In the genomic region with DNA sequence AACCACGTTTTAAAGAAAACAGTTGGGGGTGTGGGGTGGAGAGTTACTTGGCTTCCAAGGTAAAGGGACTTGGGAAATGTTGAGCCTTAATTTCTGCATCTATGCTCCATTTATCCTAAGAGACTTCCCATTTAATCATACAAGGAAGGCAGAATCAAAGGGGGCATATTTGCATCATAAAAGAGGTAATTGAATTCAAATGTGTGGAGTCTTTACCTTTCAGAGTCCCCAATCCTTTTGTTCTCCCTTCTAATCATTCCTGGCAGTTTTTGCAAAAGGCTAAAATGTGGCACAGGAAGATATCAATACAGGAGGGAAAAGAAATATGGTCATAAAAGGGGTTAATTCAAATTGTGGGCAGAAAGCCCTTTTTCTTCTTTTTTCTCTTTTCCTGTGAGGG, we compare ENCODE assay signal across 2 cellular contexts.
TF ChIP-seq lines count a peak whose summit lies in the region.

No MANE protein-coding gene starts in this region.

TF ChIP-seq in GM23338, 12 proteins besides CTCF, POLR2A, EP300 and RAD21:
- TF ChIP-seq NANOG (IDR thresholded peaks at IDR 0.05; ENCODE audit: borderline replicate concordance), result peak; percentile 88; the same call in 1 of the 2 replicates
- TF ChIP-seq, protein P1, sequence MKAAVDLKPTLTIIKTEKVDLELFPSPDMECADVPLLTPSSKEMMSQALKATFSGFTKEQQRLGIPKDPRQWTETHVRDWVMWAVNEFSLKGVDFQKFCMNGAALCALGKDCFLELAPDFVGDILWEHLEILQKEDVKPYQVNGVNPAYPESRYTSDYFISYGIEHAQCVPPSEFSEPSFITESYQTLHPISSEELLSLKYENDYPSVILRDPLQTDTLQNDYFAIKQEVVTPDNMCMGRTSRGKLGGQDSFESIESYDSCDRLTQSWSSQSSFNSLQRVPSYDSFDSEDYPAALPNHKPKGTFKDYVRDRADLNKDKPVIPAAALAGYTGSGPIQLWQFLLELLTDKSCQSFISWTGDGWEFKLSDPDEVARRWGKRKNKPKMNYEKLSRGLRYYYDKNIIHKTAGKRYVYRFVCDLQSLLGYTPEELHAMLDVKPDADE (IDR thresholded peaks at IDR 0.05), result no peak
- TF ChIP-seq STAT1 (IDR thresholded peaks at IDR 0.05; ENCODE audit: unreplicated experiment), result no peak
- TF ChIP-seq POLR2AphosphoS5 (IDR thresholded peaks at IDR 0.05; ENCODE audit: low read depth), result no peak

TF ChIP-seq in H1, 55 proteins besides CTCF, POLR2A, EP300 and RAD21:
- TF ChIP-seq SP1 (IDR thresholded peaks at IDR 0.05; ENCODE audit: low read depth, low read length) (peak; percentile 34; the same call in 1 of the 2 replicates), HDAC2 (IDR thresholded peaks at IDR 0.05; ENCODE audit: borderline replicate concordance in 1 of 2, low read depth in 2 of 2, low read length in 2 of 2) (0 out of 4 replicates have a peak, but pooled peaks of 1 of the 2 experiments have one; percentile 37), CEBPB (IDR thresholded peaks at IDR 0.05; ENCODE audit: low read depth, low read length) (no peak), CTBP2 (IDR thresholded peaks at IDR 0.05; ENCODE audit: borderline replicate concordance, insufficient read depth, insufficient read length, low read length) (no peak), NANOG (IDR thresholded peaks at IDR 0.05; ENCODE audit: insufficient read depth, low read depth, low read length, poor library complexity, severe bottlenecking) (peak; percentile 58), TEAD4 (IDR thresholded peaks at IDR 0.05; ENCODE audit: low read depth, low read length) (no peak), BCL11A (IDR thresholded peaks at IDR 0.05; ENCODE audit: low read depth in 2 of 2, low read length in 2 of 2) (no peak), TAF7 (optimal IDR thresholded peaks at IDR 0.05; ENCODE audit: borderline replicate concordance, low read depth, low read length) (peak; percentile 34), CBX5 (IDR thresholded peaks at IDR 0.05; ENCODE audit: low read depth, low read length) (no peak), BACH1 (IDR thresholded peaks at IDR 0.05; ENCODE audit: low read length) (no peak), SP4 (IDR thresholded peaks at IDR 0.05; ENCODE audit: low read length) (no peak), ASH2L (IDR thresholded peaks at IDR 0.05; ENCODE audit: low read length) (no peak), POU5F1 (IDR thresholded peaks at IDR 0.05; ENCODE audit: low read depth, low read length) (peak; percentile 81), SIRT6 (IDR thresholded peaks at IDR 0.05; ENCODE audit: low read length) (no peak)
- TF ChIP-seq, protein P2, sequence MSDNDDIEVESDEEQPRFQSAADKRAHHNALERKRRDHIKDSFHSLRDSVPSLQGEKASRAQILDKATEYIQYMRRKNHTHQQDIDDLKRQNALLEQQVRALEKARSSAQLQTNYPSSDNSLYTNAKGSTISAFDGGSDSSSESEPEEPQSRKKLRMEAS (IDR thresholded peaks at IDR 0.05), result no peak
- TF ChIP-seq, protein P3, sequence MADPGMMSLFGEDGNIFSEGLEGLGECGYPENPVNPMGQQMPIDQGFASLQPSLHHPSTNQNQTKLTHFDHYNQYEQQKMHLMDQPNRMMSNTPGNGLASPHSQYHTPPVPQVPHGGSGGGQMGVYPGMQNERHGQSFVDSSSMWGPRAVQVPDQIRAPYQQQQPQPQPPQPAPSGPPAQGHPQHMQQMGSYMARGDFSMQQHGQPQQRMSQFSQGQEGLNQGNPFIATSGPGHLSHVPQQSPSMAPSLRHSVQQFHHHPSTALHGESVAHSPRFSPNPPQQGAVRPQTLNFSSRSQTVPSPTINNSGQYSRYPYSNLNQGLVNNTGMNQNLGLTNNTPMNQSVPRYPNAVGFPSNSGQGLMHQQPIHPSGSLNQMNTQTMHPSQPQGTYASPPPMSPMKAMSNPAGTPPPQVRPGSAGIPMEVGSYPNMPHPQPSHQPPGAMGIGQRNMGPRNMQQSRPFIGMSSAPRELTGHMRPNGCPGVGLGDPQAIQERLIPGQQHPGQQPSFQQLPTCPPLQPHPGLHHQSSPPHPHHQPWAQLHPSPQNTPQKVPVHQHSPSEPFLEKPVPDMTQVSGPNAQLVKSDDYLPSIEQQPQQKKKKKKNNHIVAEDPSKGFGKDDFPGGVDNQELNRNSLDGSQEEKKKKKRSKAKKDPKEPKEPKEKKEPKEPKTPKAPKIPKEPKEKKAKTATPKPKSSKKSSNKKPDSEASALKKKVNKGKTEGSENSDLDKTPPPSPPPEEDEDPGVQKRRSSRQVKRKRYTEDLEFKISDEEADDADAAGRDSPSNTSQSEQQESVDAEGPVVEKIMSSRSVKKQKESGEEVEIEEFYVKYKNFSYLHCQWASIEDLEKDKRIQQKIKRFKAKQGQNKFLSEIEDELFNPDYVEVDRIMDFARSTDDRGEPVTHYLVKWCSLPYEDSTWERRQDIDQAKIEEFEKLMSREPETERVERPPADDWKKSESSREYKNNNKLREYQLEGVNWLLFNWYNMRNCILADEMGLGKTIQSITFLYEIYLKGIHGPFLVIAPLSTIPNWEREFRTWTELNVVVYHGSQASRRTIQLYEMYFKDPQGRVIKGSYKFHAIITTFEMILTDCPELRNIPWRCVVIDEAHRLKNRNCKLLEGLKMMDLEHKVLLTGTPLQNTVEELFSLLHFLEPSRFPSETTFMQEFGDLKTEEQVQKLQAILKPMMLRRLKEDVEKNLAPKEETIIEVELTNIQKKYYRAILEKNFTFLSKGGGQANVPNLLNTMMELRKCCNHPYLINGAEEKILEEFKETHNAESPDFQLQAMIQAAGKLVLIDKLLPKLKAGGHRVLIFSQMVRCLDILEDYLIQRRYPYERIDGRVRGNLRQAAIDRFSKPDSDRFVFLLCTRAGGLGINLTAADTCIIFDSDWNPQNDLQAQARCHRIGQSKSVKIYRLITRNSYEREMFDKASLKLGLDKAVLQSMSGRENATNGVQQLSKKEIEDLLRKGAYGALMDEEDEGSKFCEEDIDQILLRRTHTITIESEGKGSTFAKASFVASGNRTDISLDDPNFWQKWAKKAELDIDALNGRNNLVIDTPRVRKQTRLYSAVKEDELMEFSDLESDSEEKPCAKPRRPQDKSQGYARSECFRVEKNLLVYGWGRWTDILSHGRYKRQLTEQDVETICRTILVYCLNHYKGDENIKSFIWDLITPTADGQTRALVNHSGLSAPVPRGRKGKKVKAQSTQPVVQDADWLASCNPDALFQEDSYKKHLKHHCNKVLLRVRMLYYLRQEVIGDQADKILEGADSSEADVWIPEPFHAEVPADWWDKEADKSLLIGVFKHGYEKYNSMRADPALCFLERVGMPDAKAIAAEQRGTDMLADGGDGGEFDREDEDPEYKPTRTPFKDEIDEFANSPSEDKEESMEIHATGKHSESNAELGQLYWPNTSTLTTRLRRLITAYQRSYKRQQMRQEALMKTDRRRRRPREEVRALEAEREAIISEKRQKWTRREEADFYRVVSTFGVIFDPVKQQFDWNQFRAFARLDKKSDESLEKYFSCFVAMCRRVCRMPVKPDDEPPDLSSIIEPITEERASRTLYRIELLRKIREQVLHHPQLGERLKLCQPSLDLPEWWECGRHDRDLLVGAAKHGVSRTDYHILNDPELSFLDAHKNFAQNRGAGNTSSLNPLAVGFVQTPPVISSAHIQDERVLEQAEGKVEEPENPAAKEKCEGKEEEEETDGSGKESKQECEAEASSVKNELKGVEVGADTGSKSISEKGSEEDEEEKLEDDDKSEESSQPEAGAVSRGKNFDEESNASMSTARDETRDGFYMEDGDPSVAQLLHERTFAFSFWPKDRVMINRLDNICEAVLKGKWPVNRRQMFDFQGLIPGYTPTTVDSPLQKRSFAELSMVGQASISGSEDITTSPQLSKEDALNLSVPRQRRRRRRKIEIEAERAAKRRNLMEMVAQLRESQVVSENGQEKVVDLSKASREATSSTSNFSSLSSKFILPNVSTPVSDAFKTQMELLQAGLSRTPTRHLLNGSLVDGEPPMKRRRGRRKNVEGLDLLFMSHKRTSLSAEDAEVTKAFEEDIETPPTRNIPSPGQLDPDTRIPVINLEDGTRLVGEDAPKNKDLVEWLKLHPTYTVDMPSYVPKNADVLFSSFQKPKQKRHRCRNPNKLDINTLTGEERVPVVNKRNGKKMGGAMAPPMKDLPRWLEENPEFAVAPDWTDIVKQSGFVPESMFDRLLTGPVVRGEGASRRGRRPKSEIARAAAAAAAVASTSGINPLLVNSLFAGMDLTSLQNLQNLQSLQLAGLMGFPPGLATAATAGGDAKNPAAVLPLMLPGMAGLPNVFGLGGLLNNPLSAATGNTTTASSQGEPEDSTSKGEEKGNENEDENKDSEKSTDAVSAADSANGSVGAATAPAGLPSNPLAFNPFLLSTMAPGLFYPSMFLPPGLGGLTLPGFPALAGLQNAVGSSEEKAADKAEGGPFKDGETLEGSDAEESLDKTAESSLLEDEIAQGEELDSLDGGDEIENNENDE (IDR thresholded peaks at IDR 0.05; ENCODE audit: insufficient replicate concordance, low read length), result peak; percentile 61
